14 cellular contexts compared by ENCODE assay signal in genomic region chr17:29078183-29079045, GRCh38. TPM values are rescaled to one million over a fixed set of nuclear protein-coding genes. Genes with fewer than 3 reads are reported as not detected.
DNase-seq lines count a peak whose midpoint lies in the region; ATAC-seq and TF ChIP-seq lines count a peak whose summit lies in the region.
"Had no signal": no experiment of that assay in that cellular context is flagged by ENCODE, and none has a peak within 500 bp of the region (broad histone marks: within the 10 kb centered on the region; RNA-seq: fewer than 3 reads in every experiment).

No MANE protein-coding gene starts in this region.

- intact Hi-C loops in natural killer cell (cut with micrococcal nuclease), result no loop called here

- DNase-seq in EH (ENCODE audit: low read depth) (peak; percentile 39), M059J (ENCODE audit: low read depth) (peak; percentile 65), caudate nucleus (lab: John Stamatoyannopoulos, UW) (peak in 50 of 61 donors; percentile 11 to 97 (median 74)), myocyte (ENCODE audit: low read depth) (peak; percentile 74), AG20443 (ENCODE audit: low spot score) (no peak), NCI-H187 treated with DMSO at 0.1 percent for 48 hours (lab: John Stamatoyannopoulos, UW) (no peak), natural killer cell (no peak)
- DNase-seq: activated CD4-positive, alpha-beta T cell treated with anti-CD3 and anti-CD28 coated beads, Interleukin-2, amount 10 ng/mL, durations not matched to agents 7 days and 5 days; activated gamma-delta T cell treated with Interleukin-2 at 50 U/mL for 16 hours; uterus had no signal

- H3K27ac Mint-ChIP-seq in natural killer cell, result no peak overlapping the region
- H3K27ac Mint-ChIP-seq: activated CD4-positive, alpha-beta T cell treated with anti-CD3 and anti-CD28 coated beads, Interleukin-2, amount 10 ng/mL, durations not matched to agents 7 days and 5 days had no signal

- no peak for TF ChIP-seq CTCF in natural killer cell (IDR thresholded peaks at IDR 0.05)

- H3K4me3 Mint-ChIP-seq in natural killer cell, result no peak overlapping the region
- H3K4me3 Mint-ChIP-seq: activated CD4-positive, alpha-beta T cell treated with anti-CD3 and anti-CD28 coated beads, Interleukin-2, amount 10 ng/mL, durations not matched to agents 7 days and 5 days had no signal

- no peaks in the 10 kb centered on the region for H3K9me3 Mint-ChIP-seq in natural killer cell
- H3K9me3 Mint-ChIP-seq: activated CD4-positive, alpha-beta T cell treated with anti-CD3 and anti-CD28 coated beads, Interleukin-2, amount 10 ng/mL, durations not matched to agents 7 days and 5 days had no signal

- peaks cover 19 to 25% of the 10 kb centered on the region in 2 donors for H3K4me1 Mint-ChIP-seq in natural killer cell
- H3K4me1 Mint-ChIP-seq: activated CD4-positive, alpha-beta T cell treated with anti-CD3 and anti-CD28 coated beads, Interleukin-2, amount 10 ng/mL, durations not matched to agents 7 days and 5 days had no signal

- H3K36me3 Mint-ChIP-seq in natural killer cell, result no peaks in the 10 kb centered on the region

- no peaks in the 10 kb centered on the region for H3K27me3 Mint-ChIP-seq in natural killer cell (ENCODE audit: low read depth in 2 of 2)
- H3K27me3 Mint-ChIP-seq: activated CD4-positive, alpha-beta T cell treated with anti-CD3 and anti-CD28 coated beads, Interleukin-2, amount 10 ng/mL, durations not matched to agents 7 days and 5 days had no signal

- ATAC-seq in GM19455 (IDR thresholded peaks at IDR 0.05; ENCODE audit: unreplicated experiment) (no peak), natural killer cell (no peak)
- ATAC-seq: mucosa of descending colon, sciatic nerve had no signal

- H3K27ac ChIP-seq in caudate nucleus (ENCODE audit: low read depth, low read length), result peak overlapping the region; percentile 55
- H3K27ac ChIP-seq: SK-N-MC, uterus had no signal

RNA-seq across cellular contexts. Expression of gene PIPOX, which starts 35.5 kb away (rescaled TPM):
- total RNA-seq in M059J (2014; rRNA removed; shearing (Covaris generic)), result 0.71 and 5.5 TPM in 2 replicates
- total RNA-seq in myocyte (6.4 and 17.5 TPM in 2 replicates), natural killer cell (1 to 10 TPM; 3.0 to 5.8 (median 3.4) TPM)
- 26.1 TPM for polyA plus RNA-seq in myocyte (2012)

Comparison
In these comparisons a context has a peak if more than half of its experiments do, and no peak if none do; other contexts are left out.
1. DNase-seq: peak in EH (single experiment), M059J (single experiment), caudate nucleus (50 of 61) and myocyte (single experiment); none in AG20443 (single experiment), NCI-H187 treated with DMSO at 0.1 percent for 48 hours (single experiment) and natural killer cell (single experiment).